Comparison of ENCODE assay signal across 17 cellular contexts in the genomic region with DNA sequence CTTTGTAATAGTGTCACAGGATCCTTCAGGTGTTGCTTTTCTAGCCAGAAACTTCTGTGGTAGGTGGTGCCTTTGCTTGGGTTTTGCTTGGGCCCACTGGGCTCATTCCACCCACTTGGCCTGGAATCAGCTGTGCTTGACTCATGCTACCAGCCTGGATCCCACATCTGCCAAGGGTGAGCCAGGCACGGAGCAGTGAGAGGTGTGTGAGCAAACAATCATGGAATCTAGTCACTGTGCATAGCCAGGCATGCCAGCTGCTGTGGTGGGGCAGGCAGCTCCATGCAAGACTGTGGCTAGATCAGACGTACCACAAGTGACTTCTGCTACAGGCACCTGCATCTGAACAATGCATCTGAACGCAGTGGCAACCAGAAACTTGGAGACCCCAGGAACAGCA.
DNase-seq lines count a peak whose midpoint lies in the region; ATAC-seq and TF ChIP-seq lines count a peak whose summit lies in the region.
"Had no signal": no experiment of that assay in that cellular context is flagged by ENCODE, and none has a peak within 500 bp of the region (broad histone marks: within the 10 kb centered on the region; RNA-seq: fewer than 3 reads in every experiment).

No MANE protein-coding gene starts in this region.

- no peak overlapping the region for H3K4me3 ChIP-seq in right atrium auricular region
- H3K4me3 ChIP-seq: PC-9 had no signal

- no peaks in the 10 kb centered on the region for H3K27me3 ChIP-seq in right atrium auricular region
- no peaks in the 10 kb centered on the region for H3K27me3 ChIP-seq in foreskin keratinocyte

- no peak for DNase-seq in left ventricle myocardium superior
- no peak for DNase-seq in right atrium auricular region (ENCODE audit: low spot score)
- peak; percentile 45 for DNase-seq in RPMI7951 (ENCODE audit: low read depth)
- DNase-seq in foreskin keratinocyte: peak in 1 of 2 donors; percentile 25
- DNase-seq in substantia nigra (lab: John Stamatoyannopoulos, UW): no peak
- no peak for DNase-seq in NCI-H1417 (lab: John Stamatoyannopoulos, UW)
- DNase-seq in AG20443 (ENCODE audit: low spot score): no peak
- DNase-seq: CD8-positive, alpha-beta memory T cell; DMS53; KBM-7; NCI-H1417 treated with DMSO at 0.1 percent for 48 hours; NCI-H187 treated with DMSO at 0.1 percent for 48 hours; NCI-H2227 treated with DMSO at 0.1 percent for 48 hours; NCI-H524; NCI-H82; PC-9 had no signal

- H3K27ac ChIP-seq in right atrium auricular region: no peak overlapping the region
- no peak overlapping the region for H3K27ac ChIP-seq in foreskin keratinocyte
- H3K27ac ChIP-seq in substantia nigra (ENCODE audit: low read depth, low read length, poor library complexity, severe bottlenecking): peak overlapping the region; percentile 95
- H3K27ac ChIP-seq: PC-9 had no signal

- intact Hi-C loops in left ventricle myocardium superior (cut with micrococcal nuclease): no loop called here

- no peak for TF ChIP-seq CTCF in right atrium auricular region (IDR thresholded peaks at IDR 0.05)
- TF ChIP-seq CTCF in foreskin keratinocyte (conservative IDR thresholded peaks at IDR 0.05): no peak

- H3K9me3 ChIP-seq in right atrium auricular region: peaks cover 0 to 4% of the 10 kb centered on the region in 2 donors

- no peaks in the 10 kb centered on the region for H3K36me3 ChIP-seq in right atrium auricular region

- ATAC-seq in left ventricle myocardium superior (peak; percentile 32), foreskin keratinocyte (peak; percentile 53), GM19351 (IDR thresholded peaks at IDR 0.05; ENCODE audit: unreplicated experiment) (no peak)

- H3K4me1 ChIP-seq in right atrium auricular region (peaks cover 0 to 5% of the 10 kb centered on the region in 2 donors), foreskin keratinocyte (no peaks in the 10 kb centered on the region)
